23 cellular contexts compared by ENCODE assay signal in genomic region chr5:155193483-155194107, GRCh38.
"Had no signal": no experiment of that assay in that cellular context is flagged by ENCODE, and none has a peak within 500 bp of the region (broad histone marks: within the 10 kb centered on the region; RNA-seq: fewer than 3 reads in every experiment).

No MANE protein-coding gene starts in this region.

- H3K4me2 ChIP-seq: neural progenitor cell had no signal

- H3K9ac ChIP-seq: neural progenitor cell had no signal

- H3K27ac ChIP-seq: colonic mucosa, foreskin keratinocyte, neural progenitor cell, ovary, spleen, tibial artery had no signal

- DNase-seq: colonic mucosa; dermis blood vessel endothelial cell; effector CD4-positive, alpha-beta T cell; endodermal cell; erythroblast; hippocampal formation; kidney glomerular epithelial cell; mesenchymal stem cell; midbrain; nucleus accumbens; ovary; spleen; stimulated activated CD4-positive, alpha-beta T cell treated with anti-CD3 and anti-CD28 coated beads, Interleukin-15, amount 100 ng/mL, for 24 hours; stimulated activated CD4-positive, alpha-beta T cell treated with anti-CD3 and anti-CD28 coated beads, Interleukin-1b, Interleukin-23, amount 100 ng/mL, for 48 hours; stimulated activated CD4-positive, alpha-beta T cell treated with anti-CD3 and anti-CD28 coated beads, Interleukin-4, amount 100 ng/mL, for 24 hours; tibial artery had no signal

- H3K4me3 ChIP-seq: colonic mucosa, lung, neural progenitor cell, ovary, spleen, tibial artery had no signal

- ATAC-seq: left lobe of liver; natural killer cell treated with Interleukin-12 subunit alpha and Interleukin-12 subunit beta and Interleukin-15 and Interleukin-18, amount 100 ng/mL, for 72 hours; sciatic nerve; stimulated activated memory B cell treated with anti-CD40 and anti-IgM and Interleukin-4, amounts not matched to agents 10 μg/mL and 1 μg/mL and 100 μg/mL, for 72 hours had no signal

- H3K36me3 ChIP-seq: colonic mucosa, neural progenitor cell, ovary, spleen, tibial artery had no signal

- H3K4me1 ChIP-seq: colonic mucosa, foreskin keratinocyte, spleen, tibial artery had no signal

- H3K27me3 ChIP-seq: colonic mucosa, foreskin keratinocyte, neural progenitor cell, ovary, spleen, tibial artery had no signal

- H2AFZ ChIP-seq: neural progenitor cell had no signal

- H3K9me3 ChIP-seq: colonic mucosa, ovary, tibial artery had no signal
